Comparison of ENCODE assay signal across 9 cellular contexts in the genomic region with DNA sequence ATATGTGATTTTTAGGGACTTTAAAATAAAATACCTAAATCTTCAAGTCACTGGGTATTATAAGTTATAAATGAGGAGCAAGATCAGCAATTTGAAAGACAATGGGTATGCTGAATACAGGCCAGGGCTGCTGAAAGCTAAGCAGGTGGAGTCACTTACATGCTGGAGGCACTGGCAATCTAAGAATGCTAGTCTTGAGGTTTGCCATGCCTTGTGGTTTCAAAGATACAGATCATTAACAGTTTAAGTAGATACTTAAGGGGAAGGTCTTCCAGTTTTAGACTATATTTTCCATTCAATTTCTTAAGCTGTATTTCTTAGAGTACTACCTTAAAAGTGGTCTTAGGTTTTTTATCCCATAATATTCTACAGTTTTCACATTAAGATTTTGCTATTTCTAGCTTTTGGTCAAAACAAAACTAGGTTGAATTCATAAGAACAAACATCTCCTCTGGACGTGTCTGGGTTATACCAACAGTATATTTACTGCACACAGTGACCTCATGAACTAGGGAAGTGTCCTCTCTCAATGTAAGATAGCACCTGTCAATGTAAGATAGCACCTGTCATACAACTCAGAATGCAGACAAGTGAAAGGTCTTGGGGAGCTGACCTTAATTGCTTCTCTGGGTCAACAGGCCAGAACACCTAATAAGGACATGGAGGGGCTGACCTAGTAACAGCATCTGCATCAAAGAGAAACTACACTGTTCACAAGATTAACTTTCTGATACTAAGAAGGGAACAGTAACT. TPM values are rescaled to one million over a fixed set of nuclear protein-coding genes. Genes with fewer than 3 reads are reported as not detected.
DNase-seq lines count a peak whose midpoint lies in the region; ATAC-seq, FAIRE-seq and TF ChIP-seq lines count a peak whose summit lies in the region.
"Had no signal": no experiment of that assay in that cellular context is flagged by ENCODE, and none has a peak within 500 bp of the region (broad histone marks: within the 10 kb centered on the region; RNA-seq: fewer than 3 reads in every experiment).

No MANE protein-coding gene starts in this region.

- no peak for TF ChIP-seq CTCF in H1 (IDR thresholded peaks at IDR 0.05; ENCODE audit: control extremely low read depth in 1 of 3, insufficient read depth in 1 of 3, low read depth in 1 of 3, low read length in 3 of 3)

- peaks cover 3 to 6% of the 10 kb centered on the region in 2 experiments for H4K20me1 ChIP-seq in H1 (replicated peaks in 1 of 2; ENCODE audit: control insufficient read depth in 1 of 2, insufficient read depth in 2 of 2, low read length in 2 of 2)

- H2BK5ac ChIP-seq in H1 (ENCODE audit: low read depth, low read length): no peak overlapping the region

- no peak overlapping the region for H3K27ac ChIP-seq in H1 (ENCODE audit: low read depth, low read length)

- no peaks in the 10 kb centered on the region for H3K9me3 ChIP-seq in H1 (ENCODE audit: insufficient read depth in 2 of 2, low read depth in 1 of 2, low read length in 1 of 2)

- no peak for FAIRE-seq in H1 (lab: Jason Lieb, UNC)
- FAIRE-seq: colon had no signal

- POLR2A ChIA-PET in H1 (lab: Charles Lee; ENCODE audit: partially characterized antibody): no interaction called here

- TF ChIP-seq RAD21 in H1 (IDR thresholded peaks at IDR 0.05 in 1 of 2, conservative IDR thresholded peaks at IDR 0.05 in 1 of 2; ENCODE audit: low read depth in 2 of 2, low read length in 2 of 2): no peak

- no peak overlapping the region for H2BK120ac ChIP-seq in H1 (replicated peaks; ENCODE audit: low read depth, low read length)

- no peak overlapping the region for H3K4ac ChIP-seq in H1 (replicated peaks; ENCODE audit: insufficient read length, low read depth, low read length)

- H3K27me3 ChIP-seq in H1 (replicated peaks in 1 of 4; ENCODE audit: control insufficient read depth in 3 of 4, extremely low read depth in 1 of 4, insufficient read depth in 3 of 4, low read length in 3 of 4): no peaks in the 10 kb centered on the region

- peaks cover 42% of the 10 kb centered on the region for H3K4me1 Mint-ChIP-seq in activated T-cell treated with anti-CD3 and anti-CD28 coated beads, Interleukin-2, amount 50 U/mL, for 4 hours (ENCODE audit: low read depth)
- peaks cover 31% of the 10 kb centered on the region for H3K4me1 Mint-ChIP-seq in stimulated activated effector memory CD8-positive, alpha-beta T cell treated with anti-CD3 and anti-CD28 coated beads, Interleukin-12 subunit alpha, Interleukin-12 subunit beta, amount 100 ng/mL, for 72 hours

- no peak overlapping the region for H3K9ac ChIP-seq in H1 (replicated peaks in 1 of 4; ENCODE audit: extremely low read depth in 1 of 4, low read depth in 3 of 4, low read length in 3 of 4)

- H3K14ac ChIP-seq in H1 (ENCODE audit: insufficient read length): no peak overlapping the region

- peak overlapping the region in 3 of 4 experiments; percentile 19 to 82 (median 75); a peak in 5 of 8 replicates for H3K4me3 ChIP-seq in H1 (ENCODE audit: extremely low read depth in 1 of 4, insufficient read depth in 2 of 4, low read depth in 3 of 4, low read length in 4 of 4)

- peak overlapping the region; percentile 85 for H3K4me3 Mint-ChIP-seq in activated T-cell treated with anti-CD3 and anti-CD28 coated beads, Interleukin-2, amount 50 U/mL, for 4 hours
- peak overlapping the region; percentile 84 for H3K4me3 Mint-ChIP-seq in stimulated activated effector memory CD8-positive, alpha-beta T cell treated with anti-CD3 and anti-CD28 coated beads, Interleukin-12 subunit alpha, Interleukin-12 subunit beta, amount 100 ng/mL, for 72 hours

- H3K18ac ChIP-seq in H1 (ENCODE audit: extremely low read depth, low read length): no peak overlapping the region

- H4K8ac ChIP-seq in H1 (ENCODE audit: extremely low read depth, insufficient read depth, low read length): no peak overlapping the region

- no peak overlapping the region for H2BK20ac ChIP-seq in H1 (ENCODE audit: low read length)

- peaks cover 3 to 21% (median 12%) of the 10 kb centered on the region in 4 experiments for H3K4me1 ChIP-seq in H1 (replicated peaks in 1 of 4; ENCODE audit: control insufficient read depth in 3 of 4, insufficient read depth in 4 of 4, low read length in 3 of 4)

- H3K79me2 ChIP-seq in H1 (ENCODE audit: control insufficient read depth in 1 of 2, insufficient read depth in 2 of 2, low read length in 2 of 2): peaks cover 0 to 28% of the 10 kb centered on the region in 2 experiments; a peak in 2 of 4 replicates

- CTCF ChIA-PET in H1 (lab: Charles Lee; ENCODE audit: partially characterized antibody): interaction anchor here (0.5 to 1.6 kb wide), 3 partner anchors 9 to 296 kb away, joined by 3 to 4 read pairs (median 4); no protein-coding TSS in a partner anchor

- 19% methylated on average over 1 of the region's 1 CpG; no CpG with 5 or more reads in 1 of the 2 experiments for WGBS in H1 (ENCODE audit: extremely low coverage in 1 of 2, insufficient coverage in 1 of 2, insufficient read length in 1 of 2, insufficient replicate concordance in 2 of 2, low coverage in 1 of 2, low lambda C conversion rate in 2 of 2, missing lambda C conversion rate in 1 of 2), 2 experiments

- no peaks in the 10 kb centered on the region; the same call in 1 of the 2 replicates for H3K79me1 ChIP-seq in H1 (ENCODE audit: low read depth, low read length)

- H2BK12ac ChIP-seq in H1 (ENCODE audit: low read depth, low read length): no peak overlapping the region

- H2BK15ac ChIP-seq in H1 (ENCODE audit: low read length): no peak overlapping the region

- H3K27me3 Mint-ChIP-seq in activated T-cell treated with anti-CD3 and anti-CD28 coated beads, Interleukin-2, amount 50 U/mL, for 4 hours (ENCODE audit: low read depth): no peaks in the 10 kb centered on the region

- no peaks in the 10 kb centered on the region for H3K9me3 Mint-ChIP-seq in activated T-cell treated with anti-CD3 and anti-CD28 coated beads, Interleukin-2, amount 50 U/mL, for 4 hours
- no peaks in the 10 kb centered on the region for H3K9me3 Mint-ChIP-seq in stimulated activated effector memory CD8-positive, alpha-beta T cell treated with anti-CD3 and anti-CD28 coated beads, Interleukin-12 subunit alpha, Interleukin-12 subunit beta, amount 100 ng/mL, for 72 hours

- no peak overlapping the region for H3K56ac ChIP-seq in H1 (replicated peaks; ENCODE audit: insufficient read length, low read depth, low read length)

- H4K5ac ChIP-seq in H1 (ENCODE audit: insufficient read length, low read depth, low read length): no peak overlapping the region

- no peak for ATAC-seq in activated T-cell treated with anti-CD3 and anti-CD28 coated beads, Interleukin-2, amount 50 U/mL, for 4 hours
- ATAC-seq in HG02852 (IDR thresholded peaks at IDR 0.05; ENCODE audit: unreplicated experiment): peak; percentile 68
- peak; percentile 33 for ATAC-seq in stimulated activated effector memory CD8-positive, alpha-beta T cell treated with anti-CD3 and anti-CD28 coated beads, Interleukin-12 subunit alpha, Interleukin-12 subunit beta, amount 100 ng/mL, for 72 hours

- no peak overlapping the region for H4K91ac ChIP-seq in H1 (replicated peaks; ENCODE audit: insufficient read length, low read length)

- no peak for DNase-seq in activated T-cell treated with anti-CD3 and anti-CD28 coated beads, Interleukin-2, amount 50 U/mL, for 4 hours
- no peak for DNase-seq in activated T-cell treated with anti-CD3 and anti-CD28 coated beads, Interleukin-2, amount 50 U/mL, for 48 hours
- DNase-seq in NOMO-1 treated with dmso at 0.1 percent for 144 hours (lab: John Stamatoyannopoulos, UW; ENCODE audit: unreplicated experiment) (peak; percentile 37), H1 (ENCODE audit: low read depth in 1 of 2, low spot score in 2 of 2) (no peak), AG20443 (ENCODE audit: low spot score) (no peak), NCI-H2081 (lab: John Stamatoyannopoulos, UW) (no peak)
- peak in 1 of 2 donors; percentile 59 for DNase-seq in stimulated activated effector memory CD8-positive, alpha-beta T cell treated with anti-CD3 and anti-CD28 coated beads, Interleukin-12 subunit alpha, Interleukin-12 subunit beta, amount 100 ng/mL, for 72 hours (ENCODE audit: low spot score in 2 of 2)

- peaks cover 15% of the 10 kb centered on the region for H3K36me3 Mint-ChIP-seq in activated T-cell treated with anti-CD3 and anti-CD28 coated beads, Interleukin-2, amount 50 U/mL, for 4 hours (ENCODE audit: insufficient read depth)
- H3K36me3 Mint-ChIP-seq in stimulated activated effector memory CD8-positive, alpha-beta T cell treated with anti-CD3 and anti-CD28 coated beads, Interleukin-12 subunit alpha, Interleukin-12 subunit beta, amount 100 ng/mL, for 72 hours: peaks cover 53% of the 10 kb centered on the region

- H3K36me3 ChIP-seq in H1 (ENCODE audit: control insufficient read depth in 2 of 4, insufficient read depth in 4 of 4, low read length in 3 of 4): peaks cover 0 to 16% (median 3%) of the 10 kb centered on the region in 4 experiments; a peak in 4 of 8 replicates

- peak overlapping the region; percentile 84 for H3K4me2 ChIP-seq in H1 (ENCODE audit: insufficient read depth in 1 of 2, low read depth in 2 of 2, low read length in 2 of 2)

- no peak for TF ChIP-seq POLR2A in H1 (IDR thresholded peaks at IDR 0.05; ENCODE audit: control extremely low read depth in 1 of 2, low read depth in 2 of 2, low read length in 2 of 2)

- peaks cover 10% of the 10 kb centered on the region for H3K23me2 ChIP-seq in H1 (ENCODE audit: low read depth, low read length)

- no peak for TF ChIP-seq EP300 in H1 (IDR thresholded peaks at IDR 0.05; ENCODE audit: borderline replicate concordance in 1 of 2, low read depth in 2 of 2, low read length in 2 of 2)

- H3K27ac Mint-ChIP-seq in stimulated activated effector memory CD8-positive, alpha-beta T cell treated with anti-CD3 and anti-CD28 coated beads, Interleukin-12 subunit alpha, Interleukin-12 subunit beta, amount 100 ng/mL, for 72 hours: peak overlapping the region; percentile 98

- no peak overlapping the region for H3K23ac ChIP-seq in H1 (ENCODE audit: insufficient read length)

- no peak overlapping the region for H2AK5ac ChIP-seq in H1 (ENCODE audit: low read depth, low read length)

- H2AFZ ChIP-seq in H1 (ENCODE audit: low read length): no peak overlapping the region

TF ChIP-seq in H1, 55 proteins besides CTCF, POLR2A, EP300 and RAD21:
- TF ChIP-seq SRF (IDR thresholded peaks at IDR 0.05; ENCODE audit: low read depth, low read length) (peak; percentile 61; the same call in 1 of the 2 replicates), NRF1 (IDR thresholded peaks at IDR 0.05; ENCODE audit: low read depth, low read length) (no peak)
TF ChIP-seq in H1: peak in this region for 1.

RNA-seq across cellular contexts. Expression of gene SRI, which starts 2.0 kb away (rescaled TPM):
- total RNA-seq in activated T-cell treated with anti-CD3 and anti-CD28 coated beads, Interleukin-2, amount 50 U/mL, for 4 hours: 100 to 1,000 TPM; 136 to 143 (median 140) TPM
- total RNA-seq in H1 (2021; fragmentation: NEBNext Ultra II Directional; extraction: Animal tissue kit (Norgen Biotek cat#: 25700)): 168 and 170 TPM in 2 replicates
- 64.8 and 118 TPM in 2 replicates for polyA plus RNA-seq in H1 (2011; rRNA removed)
- polyA plus RNA-seq in H1 (2011; cell fraction: cytosol; rRNA removed): 103 TPM
- polyA plus RNA-seq in H1 (2011; cell fraction: nucleus; rRNA removed): 83.2 TPM
- polyA plus RNA-seq in H1 (2012, experiment 1 of 2): 201 to 235 TPM (median 212 TPM) in 4 replicates
- polyA plus RNA-seq in H1 (2012, experiment 2 of 2): 83.4 TPM
- 129 TPM for polyA plus RNA-seq in H1 (2013, experiment 1 of 2)
- polyA plus RNA-seq in H1 (2013, experiment 2 of 2): 133 TPM
- polyA minus RNA-seq in H1 (2011; rRNA and poly(A)+ RNA removed): 72.3 and 82.0 TPM in 2 replicates
- 46.0 TPM for polyA minus RNA-seq in H1 (2011; cell fraction: cytosol; rRNA and poly(A)+ RNA removed)
- 31.3 TPM for polyA minus RNA-seq in H1 (2011; cell fraction: nucleus; rRNA and poly(A)+ RNA removed)

Comparison
In these comparisons a context has a peak if more than half of its experiments do, and no peak if none do; other contexts are left out.
1. ATAC-seq: peak in HG02852 (single experiment) and stimulated activated effector memory CD8-positive, alpha-beta T cell treated with anti-CD3 and anti-CD28 coated beads, Interleukin-12 subunit alpha, Interleukin-12 subunit beta, amount 100 ng/mL, for 72 hours (single experiment); none in activated T-cell treated with anti-CD3 and anti-CD28 coated beads, Interleukin-2, amount 50 U/mL, for 4 hours (0 of 2).